Comparison of ENCODE assay signal across 24 cellular contexts in the genomic region with DNA sequence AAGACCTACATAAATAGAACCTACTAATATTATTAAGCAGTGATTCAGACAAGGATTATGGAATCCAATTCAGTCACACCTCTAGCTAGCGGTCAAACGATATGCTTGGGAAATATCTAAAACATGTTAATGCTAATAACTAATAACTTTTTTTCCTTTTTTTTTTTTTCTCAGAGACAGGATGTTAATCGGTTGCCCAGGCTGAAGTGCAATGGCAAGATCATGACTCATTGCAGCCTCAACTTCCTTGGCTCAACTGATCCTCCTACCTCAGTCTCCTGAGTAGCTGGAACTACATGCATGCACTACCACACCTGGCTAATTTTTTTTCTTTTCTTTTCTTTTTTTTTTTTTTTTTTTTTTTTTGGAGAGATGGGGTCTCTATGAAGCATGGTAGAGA.
"Had no signal": no experiment of that assay in that cellular context is flagged by ENCODE, and none has a peak within 500 bp of the region (broad histone marks: within the 10 kb centered on the region; RNA-seq: fewer than 3 reads in every experiment).

No MANE protein-coding gene starts in this region.

- H3K4me1 ChIP-seq: SJSA1 had no signal

- ATAC-seq: HepG2, K562 had no signal

- H3K27me3 ChIP-seq: SJSA1 had no signal

- H3K4me3 ChIP-seq: K562, SJSA1, SK-N-MC had no signal

- H3K27ac Mint-ChIP-seq: IgD-negative memory B cell had no signal

- H3K27me3 Mint-ChIP-seq: IgD-negative memory B cell had no signal

- H3K4me3 Mint-ChIP-seq: IgD-negative memory B cell had no signal

- FAIRE-seq: HepG2, K562, RCC 7860 had no signal

- H3K4me2 ChIP-seq: KMS-11 had no signal

- H3K27ac ChIP-seq: KMS-11, SJSA1, SK-N-MC had no signal

- H3K9ac ChIP-seq: KMS-11 had no signal

- DNase-seq: Kasumi-1, MV-4-11, NCI-H1048, NCI-H1105, NCI-H1417, NCI-H1436 treated with DMSO at 0.1 percent for 48 hours, NCI-H1694, NCI-H187 treated with DMSO at 0.1 percent for 48 hours, NCI-H2081, NCI-H2107, NCI-H2227 treated with DMSO at 0.1 percent for 48 hours, NCI-H524, NCI-H526 treated with DMSO at 0.1 percent for 48 hours, NCI-H774, Right ventricle myocardium superior, RPMI8226, SIG-M5 had no signal
